In genomic region chr10:124478517-124478916, GRCh38 we compare ENCODE assay signal across 26 cellular contexts. TPM values are rescaled to one million over a fixed set of nuclear protein-coding genes. Genes with fewer than 3 reads are reported as not detected.
DNase-seq lines count a peak whose midpoint lies in the region; ATAC-seq, FAIRE-seq and TF ChIP-seq lines count a peak whose summit lies in the region.
"Had no signal": no experiment of that assay in that cellular context is flagged by ENCODE, and none has a peak within 500 bp of the region (broad histone marks: within the 10 kb centered on the region; RNA-seq: fewer than 3 reads in every experiment).

No MANE protein-coding gene starts in this region.

- no peak for FAIRE-seq in kidney (lab: Jason Lieb, UNC)
- no peak for FAIRE-seq in small intestine (lab: Jason Lieb, UNC)
- FAIRE-seq: D721Med, H54 had no signal

- H3K4me3 ChIP-seq in breast epithelium (no peak overlapping the region), kidney (ENCODE audit: low read length in 2 of 2) (no peak overlapping the region), small intestine (ENCODE audit: low read depth in 1 of 2, low read length in 2 of 2) (no peak overlapping the region)
- H3K4me3 ChIP-seq: SK-N-MC had no signal

- no peak for TF ChIP-seq POLR2A in breast epithelium (IDR thresholded peaks at IDR 0.05)

- no peak for ATAC-seq in T-helper 17 cell
- no peak for ATAC-seq in HG03039 (IDR thresholded peaks at IDR 0.05; ENCODE audit: unreplicated experiment)

- WGBS in small intestine, 3 donors, result 57 to 83% (median 77%) methylated on average over 14 of the region's 14 CpGs

- H3K36me3 ChIP-seq in breast epithelium (no peaks in the 10 kb centered on the region), kidney (ENCODE audit: control insufficient read depth in 1 of 2, insufficient read depth in 2 of 2, low read length in 2 of 2) (no peaks in the 10 kb centered on the region), small intestine (ENCODE audit: control insufficient read depth in 2 of 2, insufficient read depth in 2 of 2, low read length in 2 of 2) (no peaks in the 10 kb centered on the region)

- H3K4me1 Mint-ChIP-seq in MCF 10A (ENCODE audit: insufficient read depth, unreplicated experiment) (no peaks in the 10 kb centered on the region), T-helper 17 cell (peaks cover 10% of the 10 kb centered on the region), CD14-positive monocyte (no peaks in the 10 kb centered on the region)

- DNase-seq in MCF 10A (ENCODE audit: unreplicated experiment), result peak; percentile 63
- DNase-seq in breast epithelium (ENCODE audit: low spot score in 2 of 2), result no peak
- DNase-seq in T-helper 17 cell, result no peak
- peak; percentile 61 for DNase-seq in kidney
- peak; percentile 46 for DNase-seq in small intestine
- DNase-seq in epidermal melanocyte (ENCODE audit: insufficient read length, low spot score), result no peak
- DNase-seq in CD14-positive monocyte (ENCODE audit: low spot score), result no peak
- DNase-seq: 8988T; AML-193; C1 segment of cervical spinal cord; CD8-positive, alpha-beta memory T cell; EL; KBM-7; NCI-H1092; NCI-H1436 treated with DMSO at 0.1 percent for 48 hours; NCI-H2029 treated with DMSO at 0.1 percent for 48 hours; NCI-H2171; NCI-H345; NCI-H524 treated with DMSO at 0.1 percent for 48 hours; SHP77 treated with DMSO at 0.1 percent for 48 hours had no signal

- no TSS peak for BruUV-seq in MCF 10A (replicated peaks; lab: Mats Ljungman, UMichigan)

- POLR2A ChIA-PET in MCF 10A (lab: Yijun Ruan, JAX), result no interaction called here

- intact Hi-C loops in MCF 10A (cut with micrococcal nuclease) (no loop called here), breast epithelium (cut with DNase I; ENCODE audit: low total_unique reads) (no loop called here), kidney (cut with DNase I) (no loop called here), CD14-positive monocyte (cut with micrococcal nuclease) (no loop called here)

- no peak overlapping the region for H3K9ac ChIP-seq in kidney (ENCODE audit: low read length in 2 of 2)

- TF ChIP-seq CTCF in MCF 10A (IDR thresholded peaks at IDR 0.05; ENCODE audit: unreplicated experiment), result no peak
- TF ChIP-seq CTCF in breast epithelium (IDR thresholded peaks at IDR 0.05), result no peak
- TF ChIP-seq CTCF in kidney (IDR thresholded peaks at IDR 0.05; ENCODE audit: borderline replicate concordance, extremely low read depth, insufficient read depth), result no peak
- no peak for TF ChIP-seq CTCF in CD14-positive monocyte (IDR thresholded peaks at IDR 0.05)

- H3K27me3 Mint-ChIP-seq in MCF 10A (ENCODE audit: insufficient read depth, unreplicated experiment) (peaks cover 8% of the 10 kb centered on the region), T-helper 17 cell (no peaks in the 10 kb centered on the region), CD14-positive monocyte (ENCODE audit: low read depth in 3 of 3) (peaks cover 0 to 5% (median 0%) of the 10 kb centered on the region in 3 donors)
- H3K27me3 Mint-ChIP-seq: CD8-positive, alpha-beta memory T cell had no signal

- no peaks in the 10 kb centered on the region for H3K9me3 Mint-ChIP-seq in MCF 10A (ENCODE audit: unreplicated experiment)
- no peaks in the 10 kb centered on the region for H3K9me3 Mint-ChIP-seq in CD14-positive monocyte
- H3K9me3 Mint-ChIP-seq: CD8-positive, alpha-beta memory T cell had no signal

- CTCF ChIA-PET in MCF 10A (lab: Yijun Ruan, JAX), result interaction anchor here (0.9 kb wide), 1 partner anchor 11 kb away, joined by 3 read pairs; no protein-coding TSS in a partner anchor

- H3K4me3 Mint-ChIP-seq in MCF 10A (ENCODE audit: unreplicated experiment) (no peak overlapping the region), T-helper 17 cell (peak overlapping the region; percentile 41), CD14-positive monocyte (no peak overlapping the region)
- H3K4me3 Mint-ChIP-seq: CD8-positive, alpha-beta memory T cell had no signal

- H3K9me3 ChIP-seq in breast epithelium (no peaks in the 10 kb centered on the region), T-helper 17 cell (ENCODE audit: control insufficient read depth, low read length, poor library complexity, severe bottlenecking) (no peaks in the 10 kb centered on the region), kidney (ENCODE audit: control insufficient read depth in 1 of 2, low read length in 2 of 2) (no peaks in the 10 kb centered on the region), small intestine (ENCODE audit: control insufficient read depth, low read depth) (no peaks in the 10 kb centered on the region)

- H3K4me1 ChIP-seq in breast epithelium (no peaks in the 10 kb centered on the region), kidney (ENCODE audit: control insufficient read depth in 1 of 2, insufficient read depth in 1 of 2, low read depth in 1 of 2, low read length in 2 of 2) (peaks cover 4 to 7% of the 10 kb centered on the region in 2 donors), small intestine (ENCODE audit: control insufficient read depth in 2 of 2, insufficient read depth in 1 of 2, low read depth in 1 of 2, low read length in 1 of 2) (peaks cover 0 to 3% of the 10 kb centered on the region in 2 donors)

- H3K27ac ChIP-seq in breast epithelium (no peak overlapping the region), kidney (ENCODE audit: low read depth in 2 of 2, low read length in 2 of 2) (no peak overlapping the region), small intestine (ENCODE audit: low read depth in 1 of 2, low read length in 1 of 2) (no peak overlapping the region)
- H3K27ac ChIP-seq: SK-N-MC had no signal

- H3K27ac Mint-ChIP-seq in MCF 10A (ENCODE audit: low read depth, unreplicated experiment) (no peak overlapping the region), T-helper 17 cell (peak overlapping the region; percentile 39), CD14-positive monocyte (peak overlapping the region in 1 of 7 donors; percentile 13)

- H3K36me3 Mint-ChIP-seq in MCF 10A (ENCODE audit: insufficient read depth, unreplicated experiment), result peaks cover 5% of the 10 kb centered on the region
- no peaks in the 10 kb centered on the region for H3K36me3 Mint-ChIP-seq in T-helper 17 cell (ENCODE audit: low read depth)
- peaks cover 2 to 4% of the 10 kb centered on the region in 2 donors for H3K36me3 Mint-ChIP-seq in CD14-positive monocyte

- H3K27me3 ChIP-seq in breast epithelium, result no peaks in the 10 kb centered on the region
- no peaks in the 10 kb centered on the region for H3K27me3 ChIP-seq in small intestine (ENCODE audit: control insufficient read depth in 2 of 2, insufficient read depth in 2 of 2, low read length in 2 of 2)

RNA-seq across cellular contexts. Expression of gene LHPP, which starts 16.9 kb away (rescaled TPM):
- total RNA-seq in MCF 10A (2022), result 3.5 and 3.7 TPM in 2 replicates
- total RNA-seq in breast epithelium, result 10 to 100 TPM; 13.1 to 19.6 (median 17.0) TPM
- total RNA-seq in T-helper 17 cell, result 10 to 100 TPM; 19.9 to 21.1 TPM
- 16.6 TPM for total RNA-seq in kidney
- polyA plus RNA-seq in kidney (ENCODE audit: insufficient read depth, low read depth, low replicate concordance), result 52.5 TPM
- polyA plus RNA-seq in small intestine, result 10 to 100 TPM; 17.2 to 36.5 (median 33.5) TPM
- polyA plus RNA-seq in CD14-positive monocyte, result 10 to 100 TPM; 15.2 to 20.6 TPM

RNA-seq across cellular contexts. Expression of gene NKX1-2, which starts 28.7 kb away (rescaled TPM):
- total RNA-seq in MCF 10A (2022), result 0.10 and 0.35 TPM in 2 replicates
- under 1 TPM in 2 of 3 donors, not detected in 1; 0.33 to 0.73 TPM for total RNA-seq in breast epithelium
- not detected for total RNA-seq in T-helper 17 cell
- not detected for total RNA-seq in kidney
- not detected for polyA plus RNA-seq in kidney (ENCODE audit: insufficient read depth, low read depth, low replicate concordance)
- polyA plus RNA-seq in small intestine, result under 1 TPM in 1 of 3 donors, not detected in 2; 0.06 TPM
- not detected for polyA plus RNA-seq in CD14-positive monocyte
- total RNA-seq: CD8-positive, alpha-beta memory T cell; HT-29 had no signal
- polyA plus RNA-seq: AG04450; CD8-positive, alpha-beta memory T cell had no signal

RNA-seq across cellular contexts. Expression of gene OAT, which starts 59.8 kb away (rescaled TPM):
- total RNA-seq in MCF 10A (2022) (62.2 and 68.1 TPM in 2 replicates), breast epithelium (100 to 1,000 TPM in 2 of 3 donors, 10 to 100 TPM in 1; 93.3 to 160 (median 115) TPM), T-helper 17 cell (10 to 100 TPM; 26.2 to 27.1 TPM), kidney (44.1 TPM)
- polyA plus RNA-seq in kidney (ENCODE audit: insufficient read depth, low read depth, low replicate concordance) (76.6 TPM), small intestine (1,000 to 10,000 TPM in 1 of 3 donors, 100 to 1,000 TPM in 2; 247 to 1,393 (median 653) TPM), CD14-positive monocyte (10 to 100 TPM; 87.3 to 89.6 TPM)

Comparison
In these comparisons a context has a peak if more than half of its experiments do, and no peak if none do; other contexts are left out.
1. DNase-seq: peak in MCF 10A (single experiment), kidney (single experiment) and small intestine (single experiment); none in breast epithelium (0 of 2), T-helper 17 cell (0 of 3), epidermal melanocyte (single experiment) and CD14-positive monocyte (single experiment).